Comparison of ENCODE assay signal across 8 cellular contexts in genomic region chr7:90629306-90629918, GRCh38. TPM values are rescaled to one million over a fixed set of nuclear protein-coding genes. Genes with fewer than 3 reads are reported as not detected.
DNase-seq lines count a peak whose midpoint lies in the region; ATAC-seq and TF ChIP-seq lines count a peak whose summit lies in the region.

No MANE protein-coding gene starts in this region.

- no peaks in the 10 kb centered on the region for H3K4me1 ChIP-seq in KMS-11 (ENCODE audit: low read depth, poor library complexity, severe bottlenecking)

- H3K27ac ChIP-seq in KMS-11: no peak overlapping the region

- H4K20me1 ChIP-seq in KMS-11 (ENCODE audit: insufficient read depth): no peaks in the 10 kb centered on the region

- peak; percentile 82 for TF ChIP-seq CTCF in KMS-11 (conservative IDR thresholded peaks at IDR 0.05; ENCODE audit: low read depth, low read length)

- DNase-seq in NCI-H2196 (lab: John Stamatoyannopoulos, UW; ENCODE audit: unreplicated experiment) (peak; percentile 52), NCI-H2196 treated with DMSO at 0.1 percent for 48 hours (lab: John Stamatoyannopoulos, UW; ENCODE audit: unreplicated experiment) (no peak), SHP77 (lab: John Stamatoyannopoulos, UW) (peak; percentile 38 to 55), fibroblast of peridontal ligament (ENCODE audit: extremely low read depth) (peak; percentile 75), pons (ENCODE audit: low spot score) (peak; percentile 64), mesenteric fat pad (ENCODE audit: low spot score) (no peak)

- no peak overlapping the region for H2AFZ ChIP-seq in KMS-11 (ENCODE audit: low read depth)

- no peak overlapping the region for H3K4me2 ChIP-seq in KMS-11

- H3K4me3 ChIP-seq in KMS-11 (IDR thresholded peaks at IDR 0.05; ENCODE audit: insufficient read depth, low read depth, low read length): no peak overlapping the region

- H3K9ac ChIP-seq in KMS-11: no peak overlapping the region

- ATAC-seq in GM21619 (IDR thresholded peaks at IDR 0.05; ENCODE audit: unreplicated experiment): peak; percentile 84

- no peaks in the 10 kb centered on the region for H3K27me3 ChIP-seq in KMS-11 (ENCODE audit: insufficient read depth, low read depth)

- H3K79me2 ChIP-seq in KMS-11 (ENCODE audit: insufficient read depth, low read depth): no peaks in the 10 kb centered on the region

- no peaks in the 10 kb centered on the region for H3K36me3 ChIP-seq in KMS-11 (ENCODE audit: insufficient read depth)

RNA-seq across cellular contexts. Expression of gene CDK14, which starts 33.3 kb away (rescaled TPM):
- 47.2 TPM for total RNA-seq in mesenteric fat pad

Comparison
In these comparisons a context has a peak if more than half of its experiments do, and no peak if none do; other contexts are left out.
1. DNase-seq: peak in NCI-H2196 (single experiment), SHP77 (2 of 2), fibroblast of peridontal ligament (single experiment) and pons (single experiment); none in NCI-H2196 treated with DMSO at 0.1 percent for 48 hours (single experiment) and mesenteric fat pad (single experiment).